In the genomic region with DNA sequence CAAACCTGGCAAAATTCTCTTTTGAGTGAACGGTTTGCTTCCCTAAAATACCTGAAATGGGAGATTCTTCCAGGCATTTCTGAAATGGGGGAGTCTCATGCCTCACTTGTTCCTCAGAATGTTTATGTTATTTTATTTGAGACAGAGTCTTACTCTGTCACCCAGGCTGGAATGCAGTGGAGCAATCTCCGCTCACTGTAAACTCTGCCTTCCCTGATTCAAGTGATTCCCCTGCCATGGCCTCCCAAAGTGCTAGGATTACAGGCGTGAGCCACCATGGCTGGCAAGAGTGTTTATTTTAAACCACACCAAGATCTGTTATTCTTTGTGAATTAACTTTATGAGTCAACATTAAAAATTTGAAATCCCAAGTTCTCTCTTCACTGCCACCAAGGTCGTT, we compare ENCODE assay signal across 18 cellular contexts. TPM values are rescaled to one million over a fixed set of nuclear protein-coding genes. Genes with fewer than 3 reads are reported as not detected.
A peak's percentile ranks its signal among the peaks of the same experiment; 100 is the strongest.
DNase-seq lines count a peak whose midpoint lies in the region; ATAC-seq and TF ChIP-seq lines count a peak whose summit lies in the region.
"Had no signal": no experiment of that assay in that cellular context is flagged by ENCODE, and none has a peak within 500 bp of the region (broad histone marks: within the 10 kb centered on the region; RNA-seq: fewer than 3 reads in every experiment).

No MANE protein-coding gene starts in this region.

- no peak overlapping the region for H3K4me3 Mint-ChIP-seq in activated CD8-positive, alpha-beta memory T cell treated with anti-CD3 and anti-CD28 coated beads, Interleukin-2, amount 10 ng/mL, durations not matched to agents 7 days and 5 days
- H3K4me3 Mint-ChIP-seq: activated CD4-positive, alpha-beta T cell treated with anti-CD3 and anti-CD28 coated beads for 36 hours had no signal

- H3K27ac ChIP-seq in heart left ventricle (peak overlapping the region in 10 of 12 donors; percentile 40 to 76 (median 67)), right cardiac atrium (ENCODE audit: low read length) (peak overlapping the region; percentile 13), stomach (peak overlapping the region in 3 of 5 donors; percentile 53 to 67 (median 66)), upper lobe of right lung (no peak overlapping the region)

- intact Hi-C loops in heart left ventricle (cut with DNase I) = loop anchor here in 1 of 10 donors (5.0 kb wide), 1 partner anchor 52 kb away; no protein-coding TSS in a partner anchor
- intact Hi-C loops in left cardiac atrium (cut with DNase I) = loop anchor here in 1 of 2 donors (5.0 kb wide), 1 partner anchor 82 kb away; no protein-coding TSS in a partner anchor
- intact Hi-C loops in right cardiac atrium (cut with DNase I) = no loop called here
- intact Hi-C loops in stomach (cut with DNase I; ENCODE audit: low total_unique reads) = no loop called here
- intact Hi-C loops in upper lobe of right lung (cut with DNase I) = no loop called here

- 54 to 66% (median 61%) methylated on average over 4 of the region's 4 CpGs for WGBS in heart left ventricle, 4 donors
- 85% methylated on average over 4 of the region's 4 CpGs for WGBS in right cardiac atrium
- WGBS in stomach, 5 donors = 67 to 86% (median 78%) methylated on average over 4 of the region's 4 CpGs

- TF ChIP-seq CTCF in heart left ventricle (IDR thresholded peaks at IDR 0.05) = no peak
- no peak for TF ChIP-seq CTCF in stomach (IDR thresholded peaks at IDR 0.05)
- TF ChIP-seq CTCF in upper lobe of right lung (IDR thresholded peaks at IDR 0.05) = no peak

- H3K4me3 ChIP-seq in heart left ventricle (no peak overlapping the region), right cardiac atrium (ENCODE audit: low read length) (no peak overlapping the region), stomach (no peak overlapping the region), upper lobe of right lung (no peak overlapping the region)
- H3K4me3 ChIP-seq: HAP-1, pancreas, thoracic aorta had no signal

- no peak for ATAC-seq in heart left ventricle
- ATAC-seq in left cardiac atrium = no peak
- ATAC-seq in right cardiac atrium = no peak
- ATAC-seq in activated CD8-positive, alpha-beta memory T cell treated with anti-CD3 and anti-CD28 coated beads, Interleukin-2, amount 10 ng/mL, durations not matched to agents 7 days and 5 days = no peak
- no peak for ATAC-seq in upper lobe of right lung
- ATAC-seq: activated CD4-positive, alpha-beta T cell treated with anti-CD3 and anti-CD28 coated beads for 36 hours; pancreas had no signal

- no peaks in the 10 kb centered on the region for H3K4me1 Mint-ChIP-seq in activated CD8-positive, alpha-beta memory T cell treated with anti-CD3 and anti-CD28 coated beads, Interleukin-2, amount 10 ng/mL, durations not matched to agents 7 days and 5 days
- H3K4me1 Mint-ChIP-seq: activated CD4-positive, alpha-beta T cell treated with anti-CD3 and anti-CD28 coated beads for 36 hours had no signal

- H3K27ac Mint-ChIP-seq in activated CD8-positive, alpha-beta memory T cell treated with anti-CD3 and anti-CD28 coated beads, Interleukin-2, amount 10 ng/mL, durations not matched to agents 7 days and 5 days = no peak overlapping the region
- H3K27ac Mint-ChIP-seq: activated CD4-positive, alpha-beta T cell treated with anti-CD3 and anti-CD28 coated beads for 36 hours had no signal

- CTCF ChIA-PET in activated CD8-positive, alpha-beta memory T cell treated with anti-CD3 and anti-CD28 coated beads, Interleukin-2, amount 10 ng/mL, durations not matched to agents 7 days and 5 days (lab: Charles Lee) = no interaction called here

- TF ChIP-seq POLR2A in heart left ventricle (IDR thresholded peaks at IDR 0.05) (no peak), stomach (IDR thresholded peaks at IDR 0.05) (no peak)

- no peaks in the 10 kb centered on the region for H3K9me3 Mint-ChIP-seq in activated CD8-positive, alpha-beta memory T cell treated with anti-CD3 and anti-CD28 coated beads, Interleukin-2, amount 10 ng/mL, durations not matched to agents 7 days and 5 days (ENCODE audit: low read depth)

- peak in 2 of 5 donors; percentile 22 to 24 for DNase-seq in heart left ventricle
- DNase-seq in left cardiac atrium = no peak
- peak; percentile 45 for DNase-seq in amniotic stem cell (lab: John Stamatoyannopoulos, UW)
- no peak for DNase-seq in right cardiac atrium
- no peak for DNase-seq in stomach
- no peak for DNase-seq in amygdala (lab: John Stamatoyannopoulos, UW)
- no peak for DNase-seq in activated CD8-positive, alpha-beta memory T cell treated with anti-CD3 and anti-CD28 coated beads, Interleukin-2, amount 10 ng/mL, durations not matched to agents 7 days and 5 days
- no peak for DNase-seq in upper lobe of right lung
- DNase-seq: activated CD4-positive, alpha-beta T cell treated with anti-CD3 and anti-CD28 coated beads for 36 hours; effector memory CD4-positive, alpha-beta T cell; hypothalamus; NCI-H1092 treated with DMSO at 0.1 percent for 48 hours; NCI-H446; pancreas; stimulated activated CD4-positive, alpha-beta T cell treated with anti-CD3 and anti-CD28 coated beads, Interleukin-15, amount 100 ng/mL, for 24 hours; T-helper 2 cell had no signal

- H3K9me3 ChIP-seq in heart left ventricle (no peaks in the 10 kb centered on the region), right cardiac atrium (ENCODE audit: control insufficient read depth, low read length) (no peaks in the 10 kb centered on the region), stomach (no peaks in the 10 kb centered on the region), upper lobe of right lung (no peaks in the 10 kb centered on the region)
- H3K9me3 ChIP-seq: HAP-1, pancreas, thoracic aorta had no signal

- peaks cover 43% of the 10 kb centered on the region for H3K27me3 Mint-ChIP-seq in activated CD8-positive, alpha-beta memory T cell treated with anti-CD3 and anti-CD28 coated beads, Interleukin-2, amount 10 ng/mL, durations not matched to agents 7 days and 5 days

- TF ChIP-seq EP300 in stomach (IDR thresholded peaks at IDR 0.05) = no peak

- H3K36me3 ChIP-seq in heart left ventricle = peaks cover 0 to 18% (median 0%) of the 10 kb centered on the region in 9 donors
- H3K36me3 ChIP-seq in stomach = no peaks in the 10 kb centered on the region
- H3K36me3 ChIP-seq in upper lobe of right lung = no peaks in the 10 kb centered on the region
- H3K36me3 ChIP-seq: HAP-1, pancreas, thoracic aorta had no signal

- H3K27me3 ChIP-seq in heart left ventricle (no peaks in the 10 kb centered on the region), right cardiac atrium (ENCODE audit: control insufficient read depth, insufficient read depth) (no peaks in the 10 kb centered on the region), stomach (no peaks in the 10 kb centered on the region), upper lobe of right lung (peaks cover 4% of the 10 kb centered on the region)
- H3K27me3 ChIP-seq: pancreas had no signal

- H3K4me1 ChIP-seq in heart left ventricle (peaks cover 0 to 92% (median 34%) of the 10 kb centered on the region in 12 donors), right cardiac atrium (ENCODE audit: control insufficient read depth, insufficient read depth, low read length) (peaks cover 14% of the 10 kb centered on the region), stomach (peaks cover 18 to 30% (median 24%) of the 10 kb centered on the region in 4 donors), upper lobe of right lung (peaks cover 8% of the 10 kb centered on the region)
- H3K4me1 ChIP-seq: HAP-1, pancreas had no signal

- H3K36me3 Mint-ChIP-seq in activated CD8-positive, alpha-beta memory T cell treated with anti-CD3 and anti-CD28 coated beads, Interleukin-2, amount 10 ng/mL, durations not matched to agents 7 days and 5 days = no peaks in the 10 kb centered on the region

RNA-seq across cellular contexts. Expression of gene FHL2, which starts 6.4 kb away (rescaled TPM):
- 1,000 to 10,000 TPM in 7 of 9 donors, 100 to 1,000 TPM in 2; 649 to 4,692 (median 1,370) TPM for total RNA-seq in heart left ventricle
- polyA plus RNA-seq in heart left ventricle = 100 to 1,000 TPM; 669 to 913 TPM
- 10 to 100 TPM; 32.3 to 92.2 TPM for total RNA-seq in left cardiac atrium
- total RNA-seq in right cardiac atrium = 100 to 1,000 TPM; 423 to 631 (median 511) TPM
- polyA plus RNA-seq in right cardiac atrium = 410 TPM
- 100 to 1,000 TPM in 1 of 5 donors, 10 to 100 TPM in 4; 42.3 to 118 (median 57.1) TPM for total RNA-seq in stomach
- 100 to 1,000 TPM in 1 of 3 donors, 10 to 100 TPM in 2; 45.7 to 240 (median 84.2) TPM for polyA plus RNA-seq in stomach
- 1 to 10 TPM; 3.4 to 4.1 TPM for total RNA-seq in activated CD8-positive, alpha-beta memory T cell treated with anti-CD3 and anti-CD28 coated beads, Interleukin-2, amount 10 ng/mL, durations not matched to agents 7 days and 5 days
- total RNA-seq in upper lobe of right lung = 13.8 TPM
